Comparison of ENCODE assay signal across 2 cellular contexts in genomic region chr20:35607003-35607735, GRCh38.
A peak's percentile ranks its signal among the peaks of the same experiment; 100 is the strongest.
TF ChIP-seq lines count a peak whose summit lies in the region.

No MANE protein-coding gene starts in this region.

TF ChIP-seq in A549, 52 proteins besides CTCF, POLR2A, EP300 and RAD21:
- TF ChIP-seq NR3C1 (IDR thresholded peaks at IDR 0.05) (no peak), SMC3 (IDR thresholded peaks at IDR 0.05) (no peak), MYC (IDR thresholded peaks at IDR 0.05; ENCODE audit: borderline replicate concordance, low read length) (no peak), EHF (CRISPR knock-in tag; IDR thresholded peaks at IDR 0.05) (no peak), JUN (IDR thresholded peaks at IDR 0.05) (no peak), BHLHE40 (IDR thresholded peaks at IDR 0.05; ENCODE audit: low read depth, low read length) (no peak), FOSL2 (IDR thresholded peaks at IDR 0.05) (no peak), FOSL2 (CRISPR knock-in tag; IDR thresholded peaks at IDR 0.05) (no peak), TP53 (CRISPR knock-in tag; IDR thresholded peaks at IDR 0.05) (no peak), JUNB (IDR thresholded peaks at IDR 0.05) (no peak), FOSB (CRISPR knock-in tag; IDR thresholded peaks at IDR 0.05) (no peak), RNF2 (IDR thresholded peaks at IDR 0.05; ENCODE audit: borderline replicate concordance, low read depth) (no peak)
- TF ChIP-seq, protein P1, sequence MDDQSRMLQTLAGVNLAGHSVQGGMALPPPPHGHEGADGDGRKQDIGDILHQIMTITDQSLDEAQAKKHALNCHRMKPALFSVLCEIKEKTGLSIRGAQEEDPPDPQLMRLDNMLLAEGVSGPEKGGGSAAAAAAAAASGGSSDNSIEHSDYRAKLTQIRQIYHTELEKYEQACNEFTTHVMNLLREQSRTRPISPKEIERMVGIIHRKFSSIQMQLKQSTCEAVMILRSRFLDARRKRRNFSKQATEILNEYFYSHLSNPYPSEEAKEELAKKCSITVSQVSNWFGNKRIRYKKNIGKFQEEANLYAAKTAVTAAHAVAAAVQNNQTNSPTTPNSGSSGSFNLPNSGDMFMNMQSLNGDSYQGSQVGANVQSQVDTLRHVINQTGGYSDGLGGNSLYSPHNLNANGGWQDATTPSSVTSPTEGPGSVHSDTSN (IDR thresholded peaks at IDR 0.05): no peak
- TF ChIP-seq, protein P2, sequence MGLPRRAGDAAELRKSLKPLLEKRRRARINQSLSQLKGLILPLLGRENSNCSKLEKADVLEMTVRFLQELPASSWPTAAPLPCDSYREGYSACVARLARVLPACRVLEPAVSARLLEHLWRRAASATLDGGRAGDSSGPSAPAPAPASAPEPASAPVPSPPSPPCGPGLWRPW (IDR thresholded peaks at IDR 0.05): no peak
- TF ChIP-seq, protein P3, sequence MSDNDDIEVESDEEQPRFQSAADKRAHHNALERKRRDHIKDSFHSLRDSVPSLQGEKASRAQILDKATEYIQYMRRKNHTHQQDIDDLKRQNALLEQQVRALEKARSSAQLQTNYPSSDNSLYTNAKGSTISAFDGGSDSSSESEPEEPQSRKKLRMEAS (IDR thresholded peaks at IDR 0.05): no peak
- TF ChIP-seq, protein P4, sequence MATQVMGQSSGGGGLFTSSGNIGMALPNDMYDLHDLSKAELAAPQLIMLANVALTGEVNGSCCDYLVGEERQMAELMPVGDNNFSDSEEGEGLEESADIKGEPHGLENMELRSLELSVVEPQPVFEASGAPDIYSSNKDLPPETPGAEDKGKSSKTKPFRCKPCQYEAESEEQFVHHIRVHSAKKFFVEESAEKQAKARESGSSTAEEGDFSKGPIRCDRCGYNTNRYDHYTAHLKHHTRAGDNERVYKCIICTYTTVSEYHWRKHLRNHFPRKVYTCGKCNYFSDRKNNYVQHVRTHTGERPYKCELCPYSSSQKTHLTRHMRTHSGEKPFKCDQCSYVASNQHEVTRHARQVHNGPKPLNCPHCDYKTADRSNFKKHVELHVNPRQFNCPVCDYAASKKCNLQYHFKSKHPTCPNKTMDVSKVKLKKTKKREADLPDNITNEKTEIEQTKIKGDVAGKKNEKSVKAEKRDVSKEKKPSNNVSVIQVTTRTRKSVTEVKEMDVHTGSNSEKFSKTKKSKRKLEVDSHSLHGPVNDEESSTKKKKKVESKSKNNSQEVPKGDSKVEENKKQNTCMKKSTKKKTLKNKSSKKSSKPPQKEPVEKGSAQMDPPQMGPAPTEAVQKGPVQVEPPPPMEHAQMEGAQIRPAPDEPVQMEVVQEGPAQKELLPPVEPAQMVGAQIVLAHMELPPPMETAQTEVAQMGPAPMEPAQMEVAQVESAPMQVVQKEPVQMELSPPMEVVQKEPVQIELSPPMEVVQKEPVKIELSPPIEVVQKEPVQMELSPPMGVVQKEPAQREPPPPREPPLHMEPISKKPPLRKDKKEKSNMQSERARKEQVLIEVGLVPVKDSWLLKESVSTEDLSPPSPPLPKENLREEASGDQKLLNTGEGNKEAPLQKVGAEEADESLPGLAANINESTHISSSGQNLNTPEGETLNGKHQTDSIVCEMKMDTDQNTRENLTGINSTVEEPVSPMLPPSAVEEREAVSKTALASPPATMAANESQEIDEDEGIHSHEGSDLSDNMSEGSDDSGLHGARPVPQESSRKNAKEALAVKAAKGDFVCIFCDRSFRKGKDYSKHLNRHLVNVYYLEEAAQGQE (IDR thresholded peaks at IDR 0.05): no peak
- TF ChIP-seq, protein P5, sequence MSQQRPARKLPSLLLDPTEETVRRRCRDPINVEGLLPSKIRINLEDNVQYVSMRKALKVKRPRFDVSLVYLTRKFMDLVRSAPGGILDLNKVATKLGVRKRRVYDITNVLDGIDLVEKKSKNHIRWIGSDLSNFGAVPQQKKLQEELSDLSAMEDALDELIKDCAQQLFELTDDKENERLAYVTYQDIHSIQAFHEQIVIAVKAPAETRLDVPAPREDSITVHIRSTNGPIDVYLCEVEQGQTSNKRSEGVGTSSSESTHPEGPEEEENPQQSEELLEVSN (IDR thresholded peaks at IDR 0.05; ENCODE audit: borderline replicate concordance, low read depth): no peak
TF ChIP-seq in A549: peak in this region for 0.

TF ChIP-seq in HCT116, 20 proteins besides CTCF, POLR2A, EP300 and RAD21:
- TF ChIP-seq FOSL1 (IDR thresholded peaks at IDR 0.05; ENCODE audit: low read depth) (peak; percentile 79), ZNF274 (IDR thresholded peaks at IDR 0.05; ENCODE audit: low read depth, low read length) (no peak), ZFX (IDR thresholded peaks at IDR 0.05) (no peak), SP1 (IDR thresholded peaks at IDR 0.05; ENCODE audit: low read depth) (peak; percentile 96), TCF7L2 (IDR thresholded peaks at IDR 0.05; ENCODE audit: borderline replicate concordance, extremely low read depth, insufficient read depth, insufficient read length) (no peak), YY1 (IDR thresholded peaks at IDR 0.05; ENCODE audit: extremely low read depth, insufficient replicate concordance, low read depth, low read length) (peak; percentile 8), EZH2 (IDR thresholded peaks at IDR 0.05) (no peak), ZBTB33 (IDR thresholded peaks at IDR 0.05; ENCODE audit: extremely low read depth, insufficient replicate concordance, low read length) (peak; percentile 56), POLR2AphosphoS5 (IDR thresholded peaks at IDR 0.05; ENCODE audit: low read depth, low read length) (peak; percentile 78), EGR1 (IDR thresholded peaks at IDR 0.05; ENCODE audit: low read depth) (peak; percentile 96), SIN3A (IDR thresholded peaks at IDR 0.05; ENCODE audit: low read depth) (no peak), CEBPB (IDR thresholded peaks at IDR 0.05; ENCODE audit: low read depth) (no peak), CBX3 (IDR thresholded peaks at IDR 0.05; ENCODE audit: low read depth) (peak; percentile 68; the same call in 1 of the 2 replicates), EZH2phosphoT487 (IDR thresholded peaks at IDR 0.05; ENCODE audit: borderline replicate concordance) (no peak), SRF (IDR thresholded peaks at IDR 0.05; ENCODE audit: low read depth) (no peak), JUND (IDR thresholded peaks at IDR 0.05) (peak; percentile 89), ELF1 (IDR thresholded peaks at IDR 0.05; ENCODE audit: borderline replicate concordance, low read depth) (no peak)
- TF ChIP-seq, protein P3 (IDR thresholded peaks at IDR 0.05): peak; percentile 75
- TF ChIP-seq, protein P4 (IDR thresholded peaks at IDR 0.05; ENCODE audit: low read depth): no peak
- TF ChIP-seq, protein P6, sequence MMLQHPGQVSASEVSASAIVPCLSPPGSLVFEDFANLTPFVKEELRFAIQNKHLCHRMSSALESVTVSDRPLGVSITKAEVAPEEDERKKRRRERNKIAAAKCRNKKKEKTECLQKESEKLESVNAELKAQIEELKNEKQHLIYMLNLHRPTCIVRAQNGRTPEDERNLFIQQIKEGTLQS (IDR thresholded peaks at IDR 0.05): no peak
